14 cellular contexts compared by ENCODE assay signal in genomic region chr10:6121144-6121543, GRCh38. TPM values are rescaled to one million over a fixed set of nuclear protein-coding genes. Genes with fewer than 3 reads are reported as not detected.
"Had no signal": no experiment of that assay in that cellular context is flagged by ENCODE, and none has a peak within 500 bp of the region (broad histone marks: within the 10 kb centered on the region; RNA-seq: fewer than 3 reads in every experiment).

No MANE protein-coding gene starts in this region.

- ATAC-seq: activated T-helper 17 cell treated with anti-CD3 and anti-CD28 coated beads, Interleukin-2, amount 50 U/mL, for 72 hours; lower lobe of right lung; naive thymus-derived CD4-positive, alpha-beta T cell had no signal

- DNase-seq: activated CD4-positive, alpha-beta T cell treated with anti-CD3 and anti-CD28 coated beads for 48 hours; activated naive CD4-positive, alpha-beta T cell treated with anti-CD3 and anti-CD28 coated beads for 36 hours; adrenal gland; central memory CD4-positive, alpha-beta T cell; lower lobe of right lung; midbrain; naive thymus-derived CD4-positive, alpha-beta T cell; stimulated activated CD4-positive, alpha-beta T cell treated with anti-CD3 and anti-CD28 coated beads, Interleukin-4, amount 100 ng/mL, for 4 hours; tibial artery had no signal

- H3K9me3 ChIP-seq: adrenal gland, lower lobe of right lung, sigmoid colon, tibial artery had no signal

- H3K4me3 Mint-ChIP-seq: activated naive CD4-positive, alpha-beta T cell treated with anti-CD3 and anti-CD28 coated beads for 36 hours; activated T-helper 17 cell treated with anti-CD3 and anti-CD28 coated beads, Interleukin-2, amount 50 U/mL, for 72 hours; naive thymus-derived CD4-positive, alpha-beta T cell; T-helper 1 cell treated with Interleukin-12 subunit alpha and Interleukin-12 subunit beta and Interleukin-4 antibody, amounts not matched to agents 30 μg/mL and 1 μg/mL, for 36 hours had no signal

- H3K4me3 ChIP-seq: adrenal gland, lower lobe of right lung, sigmoid colon, tibial artery had no signal

- H3K27ac ChIP-seq: adrenal gland, lower lobe of right lung, tibial artery had no signal

- H3K9me3 Mint-ChIP-seq: activated naive CD4-positive, alpha-beta T cell treated with anti-CD3 and anti-CD28 coated beads for 36 hours; activated T-helper 17 cell treated with anti-CD3 and anti-CD28 coated beads, Interleukin-2, amount 50 U/mL, for 72 hours; T-helper 1 cell treated with Interleukin-12 subunit alpha and Interleukin-12 subunit beta and Interleukin-4 antibody, amounts not matched to agents 30 μg/mL and 1 μg/mL, for 36 hours had no signal

- FAIRE-seq: frontal cortex had no signal

- H3K27me3 Mint-ChIP-seq: activated T-helper 17 cell treated with anti-CD3 and anti-CD28 coated beads, Interleukin-2, amount 50 U/mL, for 72 hours; naive thymus-derived CD4-positive, alpha-beta T cell had no signal

- H3K27me3 ChIP-seq: adrenal gland, sigmoid colon, tibial artery had no signal

- H3K27ac Mint-ChIP-seq: activated naive CD4-positive, alpha-beta T cell treated with anti-CD3 and anti-CD28 coated beads for 36 hours; T-helper 1 cell treated with Interleukin-12 subunit alpha and Interleukin-12 subunit beta and Interleukin-4 antibody, amounts not matched to agents 30 μg/mL and 1 μg/mL, for 36 hours had no signal

RNA-seq across cellular contexts. Expression of gene IL2RA, which starts 59.0 kb away (rescaled TPM):
- total RNA-seq: frontal cortex, occipital lobe had no signal
